In genomic region chr6:17457405-17457804, GRCh38 we compare ENCODE assay signal across 27 cellular contexts.
"Had no signal": no experiment of that assay in that cellular context is flagged by ENCODE, and none has a peak within 500 bp of the region (broad histone marks: within the 10 kb centered on the region; RNA-seq: fewer than 3 reads in every experiment).

No MANE protein-coding gene starts in this region.

- H3K4me1 ChIP-seq: gastroesophageal sphincter, left lung, prostate gland, spleen, tibial nerve, upper lobe of left lung had no signal

- H3K9me3 ChIP-seq: gastroesophageal sphincter, heart right ventricle, left lung, prostate gland, spleen, thoracic aorta, tibial nerve, upper lobe of left lung had no signal

- H3K27me3 ChIP-seq: gastroesophageal sphincter, heart right ventricle, left lung, tibial nerve, upper lobe of left lung had no signal

- H3K4me3 ChIP-seq: gastroesophageal sphincter, heart right ventricle, left lung, prostate gland, skin epidermis, spleen, thoracic aorta, tibial nerve, upper lobe of left lung had no signal

- H3K27ac ChIP-seq: gastroesophageal sphincter, left lung, prostate gland, skin epidermis, spleen, thoracic aorta, tibial nerve, upper lobe of left lung had no signal

- DNase-seq: cortex of kidney; effector memory CD8-positive, alpha-beta T cell; foreskin fibroblast; heart right ventricle; hippocampal formation; left cardiac atrium; left lung; mammary epithelial cell; mesendoderm; midbrain; naive thymus-derived CD4-positive, alpha-beta T cell; nucleus accumbens; right cardiac atrium; spleen; stimulated activated CD4-positive, alpha-beta T cell treated with anti-CD3 and anti-CD28 coated beads, Interleukin-4, amount 100 ng/mL, for 4 hours; stimulated activated naive CD8-positive, alpha-beta T cell treated with anti-CD3 and anti-CD28 coated beads, Interleukin-15, Interleukin-2, amounts not matched to agents 100 U/mL and 50 U/mL, for 24 hours; substantia nigra; upper lobe of left lung had no signal

- H3K36me3 ChIP-seq: gastroesophageal sphincter, heart right ventricle, left lung, spleen, thoracic aorta, tibial nerve, upper lobe of left lung had no signal

- ATAC-seq: effector memory CD8-positive, alpha-beta T cell; esophagus mucosa; gastroesophageal sphincter; left cardiac atrium; left lung; naive thymus-derived CD4-positive, alpha-beta T cell; right cardiac atrium; stimulated activated memory B cell treated with anti-CD40 and anti-IgM and Interleukin-4, amounts not matched to agents 10 μg/mL and 1 μg/mL and 100 μg/mL, for 72 hours; stimulated activated naive CD8-positive, alpha-beta T cell treated with anti-CD3 and anti-CD28 coated beads, Interleukin-15, Interleukin-2, amounts not matched to agents 100 U/mL and 50 U/mL, for 24 hours had no signal

- FAIRE-seq: islet of Langerhans, urothelium cell line had no signal
